Comparison of ENCODE assay signal across 1 cellular context in the genomic region with DNA sequence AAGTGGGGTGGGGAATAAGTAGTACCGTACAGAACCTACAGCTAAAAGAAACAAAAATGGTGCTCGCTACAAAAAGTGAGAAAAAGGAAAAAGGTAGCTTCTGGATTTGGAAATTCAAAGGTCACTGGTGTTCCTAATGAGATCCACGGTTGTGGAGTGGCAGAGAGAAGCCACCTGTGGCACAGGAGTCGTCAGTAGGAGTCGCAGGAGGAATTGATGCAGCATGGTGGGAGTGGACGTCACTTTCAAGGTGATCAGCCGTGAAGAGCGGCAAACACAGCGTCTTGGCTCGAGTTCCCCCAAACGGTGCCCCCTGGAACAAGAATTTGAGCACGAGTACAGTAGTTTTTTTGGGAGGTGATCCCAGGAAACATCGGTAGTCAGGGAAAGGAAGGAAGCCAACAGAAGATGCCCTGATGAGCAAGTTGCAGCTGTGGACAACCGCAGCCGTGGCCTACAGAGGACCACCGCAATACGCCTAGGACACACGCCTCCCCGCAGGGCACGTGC.
TF ChIP-seq lines count a peak whose summit lies in the region.

No MANE protein-coding gene starts in this region.

TF ChIP-seq in K562, 482 proteins besides CTCF, POLR2A, EP300 and RAD21 (continued from another document):
- TF ChIP-seq, protein P1, sequence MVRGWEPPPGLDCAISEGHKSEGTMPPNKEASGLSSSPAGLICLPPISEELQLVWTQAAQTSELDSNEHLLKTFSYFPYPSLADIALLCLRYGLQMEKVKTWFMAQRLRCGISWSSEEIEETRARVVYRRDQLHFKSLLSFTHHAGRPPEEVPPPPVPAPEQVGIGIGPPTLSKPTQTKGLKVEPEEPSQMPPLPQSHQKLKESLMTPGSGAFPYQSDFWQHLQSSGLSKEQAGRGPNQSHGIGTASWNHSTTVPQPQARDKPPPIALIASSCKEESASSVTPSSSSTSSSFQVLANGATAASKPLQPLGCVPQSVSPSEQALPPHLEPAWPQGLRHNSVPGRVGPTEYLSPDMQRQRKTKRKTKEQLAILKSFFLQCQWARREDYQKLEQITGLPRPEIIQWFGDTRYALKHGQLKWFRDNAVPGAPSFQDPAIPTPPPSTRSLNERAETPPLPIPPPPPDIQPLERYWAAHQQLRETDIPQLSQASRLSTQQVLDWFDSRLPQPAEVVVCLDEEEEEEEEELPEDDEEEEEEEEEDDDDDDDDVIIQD (CRISPR knock-in tag; IDR thresholded peaks at IDR 0.05), result no peak
- TF ChIP-seq MXI1 (IDR thresholded peaks at IDR 0.05; ENCODE audit: low read depth, low read length), result no peak
- TF ChIP-seq ZNF134 (CRISPR knock-in tag; conservative IDR thresholded peaks at IDR 0.05), result no peak
- TF ChIP-seq TBP (optimal IDR thresholded peaks at IDR 0.05; ENCODE audit: low read depth, low read length), result no peak
- no peak for TF ChIP-seq TAF9B (IDR thresholded peaks at IDR 0.05; ENCODE audit: partially characterized antibody)
- TF ChIP-seq FOXJ3 (CRISPR knock-in tag; IDR thresholded peaks at IDR 0.05), result no peak
- peak in 1 of 3 experiments; percentile 18 for TF ChIP-seq YY1 (IDR thresholded peaks at IDR 0.05; ENCODE audit: borderline replicate concordance in 1 of 3, control insufficient read depth in 1 of 3, extremely low read depth in 1 of 3, insufficient read depth in 3 of 3, insufficient read length in 1 of 3, insufficient replicate concordance in 2 of 3, low read depth in 1 of 3, low read length in 2 of 3)
- TF ChIP-seq USF1 (CRISPR knock-in tag; IDR thresholded peaks at IDR 0.05), result peak; percentile 50; the same call in 1 of the 2 replicates
- no peak for TF ChIP-seq GTF2B (IDR thresholded peaks at IDR 0.05; ENCODE audit: extremely low read depth, insufficient read length)
- TF ChIP-seq RFX1 (IDR thresholded peaks at IDR 0.05), result no peak
- TF ChIP-seq SAFB (IDR thresholded peaks at IDR 0.05; ENCODE audit: borderline replicate concordance, low read depth, low read length), result peak; percentile 32; the same call in 1 of the 2 replicates
- TF ChIP-seq XRCC5 (IDR thresholded peaks at IDR 0.05; ENCODE audit: low read depth, low read length), result no peak
- no peak for TF ChIP-seq NFIC (IDR thresholded peaks at IDR 0.05)
- no peak for TF ChIP-seq SMARCA4 (IDR thresholded peaks at IDR 0.05)
- TF ChIP-seq, protein P2, sequence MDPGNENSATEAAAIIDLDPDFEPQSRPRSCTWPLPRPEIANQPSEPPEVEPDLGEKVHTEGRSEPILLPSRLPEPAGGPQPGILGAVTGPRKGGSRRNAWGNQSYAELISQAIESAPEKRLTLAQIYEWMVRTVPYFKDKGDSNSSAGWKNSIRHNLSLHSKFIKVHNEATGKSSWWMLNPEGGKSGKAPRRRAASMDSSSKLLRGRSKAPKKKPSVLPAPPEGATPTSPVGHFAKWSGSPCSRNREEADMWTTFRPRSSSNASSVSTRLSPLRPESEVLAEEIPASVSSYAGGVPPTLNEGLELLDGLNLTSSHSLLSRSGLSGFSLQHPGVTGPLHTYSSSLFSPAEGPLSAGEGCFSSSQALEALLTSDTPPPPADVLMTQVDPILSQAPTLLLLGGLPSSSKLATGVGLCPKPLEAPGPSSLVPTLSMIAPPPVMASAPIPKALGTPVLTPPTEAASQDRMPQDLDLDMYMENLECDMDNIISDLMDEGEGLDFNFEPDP (CRISPR knock-in tag; IDR thresholded peaks at IDR 0.05), result no peak
- no peak for TF ChIP-seq DEAF1 (CRISPR knock-in tag; IDR thresholded peaks at IDR 0.05)
- TF ChIP-seq BRD9 (IDR thresholded peaks at IDR 0.05; ENCODE audit: low read depth, partially characterized antibody), result no peak
- no peak for TF ChIP-seq SP2 (IDR thresholded peaks at IDR 0.05; ENCODE audit: extremely low read depth, low read depth, low read length, poor library complexity, severe bottlenecking)
- no peak for TF ChIP-seq MAFG (tag; conservative IDR thresholded peaks at IDR 0.05)
- TF ChIP-seq HBP1 (CRISPR knock-in tag; IDR thresholded peaks at IDR 0.05), result no peak
- TF ChIP-seq, protein P3, sequence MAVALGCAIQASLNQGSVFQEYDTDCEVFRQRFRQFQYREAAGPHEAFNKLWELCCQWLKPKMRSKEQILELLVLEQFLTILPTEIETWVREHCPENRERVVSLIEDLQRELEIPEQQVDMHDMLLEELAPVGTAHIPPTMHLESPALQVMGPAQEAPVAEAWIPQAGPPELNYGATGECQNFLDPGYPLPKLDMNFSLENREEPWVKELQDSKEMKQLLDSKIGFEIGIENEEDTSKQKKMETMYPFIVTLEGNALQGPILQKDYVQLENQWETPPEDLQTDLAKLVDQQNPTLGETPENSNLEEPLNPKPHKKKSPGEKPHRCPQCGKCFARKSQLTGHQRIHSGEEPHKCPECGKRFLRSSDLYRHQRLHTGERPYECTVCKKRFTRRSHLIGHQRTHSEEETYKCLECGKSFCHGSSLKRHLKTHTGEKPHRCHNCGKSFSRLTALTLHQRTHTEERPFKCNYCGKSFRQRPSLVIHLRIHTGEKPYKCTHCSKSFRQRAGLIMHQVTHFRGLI (CRISPR knock-in tag; IDR thresholded peaks at IDR 0.05), result no peak
- no peak for TF ChIP-seq COPS2 (conservative IDR thresholded peaks at IDR 0.05)
- no peak for TF ChIP-seq SIX5 (IDR thresholded peaks at IDR 0.05; ENCODE audit: borderline replicate concordance in 1 of 2, insufficient read depth in 1 of 2, low read depth in 1 of 2, low read length in 2 of 2)
